Comparison of ENCODE assay signal across 10 cellular contexts in genomic region chr11:17535488-17535887, GRCh38. TPM values are rescaled to one million over a fixed set of nuclear protein-coding genes. Genes with fewer than 3 reads are reported as not detected.
"Had no signal": no experiment of that assay in that cellular context is flagged by ENCODE, and none has a peak within 500 bp of the region (broad histone marks: within the 10 kb centered on the region; RNA-seq: fewer than 3 reads in every experiment).

No MANE protein-coding gene starts in this region.

- H3K4me3 Mint-ChIP-seq: HFFc6 had no signal

- H3K4me1 ChIP-seq: HAP-1 had no signal

- H3K4me3 ChIP-seq: GM23248, HAP-1 had no signal

- ATAC-seq: HCT116 had no signal

- DNase-seq: GM23248, GOT3, H7, HFFc6, IMR-90, KBM-7 had no signal

- H3K9me3 ChIP-seq: HAP-1 had no signal

- H3K36me3 ChIP-seq: HAP-1 had no signal

- H3K9me3 Mint-ChIP-seq: HFFc6 had no signal

- H3K27ac Mint-ChIP-seq: HFFc6 had no signal

RNA-seq across cellular contexts. Expression of gene USH1C, which starts 8.7 kb away (rescaled TPM):
- total RNA-seq: GM23248, H4, HFFc6, HT1080, IMR-90 had no signal

RNA-seq across cellular contexts. Expression of gene OTOG, which starts 11.6 kb away (rescaled TPM):
- total RNA-seq: GM23248, H4, HFFc6, HT1080, IMR-90 had no signal

RNA-seq across cellular contexts. Expression of gene ABCC8, which starts 58.8 kb away (rescaled TPM):
- total RNA-seq: GM23248, H4, HFFc6, HT1080, IMR-90 had no signal
